Comparison of ENCODE assay signal across 1 cellular context in genomic region chr22:22124374-22124773, GRCh38.
A peak's percentile ranks its signal among the peaks of the same experiment; 100 is the strongest.
TF ChIP-seq lines count a peak whose summit lies in the region.

No MANE protein-coding gene starts in this region.

TF ChIP-seq in K562, 482 proteins besides CTCF, POLR2A, EP300 and RAD21 (continued from another document):
- TF ChIP-seq, protein P1, sequence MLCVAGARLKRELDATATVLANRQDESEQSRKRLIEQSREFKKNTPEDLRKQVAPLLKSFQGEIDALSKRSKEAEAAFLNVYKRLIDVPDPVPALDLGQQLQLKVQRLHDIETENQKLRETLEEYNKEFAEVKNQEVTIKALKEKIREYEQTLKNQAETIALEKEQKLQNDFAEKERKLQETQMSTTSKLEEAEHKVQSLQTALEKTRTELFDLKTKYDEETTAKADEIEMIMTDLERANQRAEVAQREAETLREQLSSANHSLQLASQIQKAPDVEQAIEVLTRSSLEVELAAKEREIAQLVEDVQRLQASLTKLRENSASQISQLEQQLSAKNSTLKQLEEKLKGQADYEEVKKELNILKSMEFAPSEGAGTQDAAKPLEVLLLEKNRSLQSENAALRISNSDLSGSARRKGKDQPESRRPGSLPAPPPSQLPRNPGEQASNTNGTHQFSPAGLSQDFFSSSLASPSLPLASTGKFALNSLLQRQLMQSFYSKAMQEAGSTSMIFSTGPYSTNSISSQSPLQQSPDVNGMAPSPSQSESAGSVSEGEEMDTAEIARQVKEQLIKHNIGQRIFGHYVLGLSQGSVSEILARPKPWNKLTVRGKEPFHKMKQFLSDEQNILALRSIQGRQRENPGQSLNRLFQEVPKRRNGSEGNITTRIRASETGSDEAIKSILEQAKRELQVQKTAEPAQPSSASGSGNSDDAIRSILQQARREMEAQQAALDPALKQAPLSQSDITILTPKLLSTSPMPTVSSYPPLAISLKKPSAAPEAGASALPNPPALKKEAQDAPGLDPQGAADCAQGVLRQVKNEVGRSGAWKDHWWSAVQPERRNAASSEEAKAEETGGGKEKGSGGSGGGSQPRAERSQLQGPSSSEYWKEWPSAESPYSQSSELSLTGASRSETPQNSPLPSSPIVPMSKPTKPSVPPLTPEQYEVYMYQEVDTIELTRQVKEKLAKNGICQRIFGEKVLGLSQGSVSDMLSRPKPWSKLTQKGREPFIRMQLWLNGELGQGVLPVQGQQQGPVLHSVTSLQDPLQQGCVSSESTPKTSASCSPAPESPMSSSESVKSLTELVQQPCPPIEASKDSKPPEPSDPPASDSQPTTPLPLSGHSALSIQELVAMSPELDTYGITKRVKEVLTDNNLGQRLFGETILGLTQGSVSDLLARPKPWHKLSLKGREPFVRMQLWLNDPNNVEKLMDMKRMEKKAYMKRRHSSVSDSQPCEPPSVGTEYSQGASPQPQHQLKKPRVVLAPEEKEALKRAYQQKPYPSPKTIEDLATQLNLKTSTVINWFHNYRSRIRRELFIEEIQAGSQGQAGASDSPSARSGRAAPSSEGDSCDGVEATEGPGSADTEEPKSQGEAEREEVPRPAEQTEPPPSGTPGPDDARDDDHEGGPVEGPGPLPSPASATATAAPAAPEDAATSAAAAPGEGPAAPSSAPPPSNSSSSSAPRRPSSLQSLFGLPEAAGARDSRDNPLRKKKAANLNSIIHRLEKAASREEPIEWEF (CRISPR knock-in tag; IDR thresholded peaks at IDR 0.05), result no peak
- TF ChIP-seq USF2 (CRISPR knock-in tag; IDR thresholded peaks at IDR 0.05) (0 out of 2 replicates have a peak, but pooled peaks have one; percentile 7), PHF20 (IDR thresholded peaks at IDR 0.05; ENCODE audit: partially characterized antibody) (no peak), PRMT5 (CRISPR knock-in tag; IDR thresholded peaks at IDR 0.05) (peak; percentile 27; the same call in 1 of the 2 replicates), ZNF398 (CRISPR knock-in tag; IDR thresholded peaks at IDR 0.05) (no peak), SMAD4 (CRISPR knock-in tag; conservative IDR thresholded peaks at IDR 0.05) (no peak), STAT5A (IDR thresholded peaks at IDR 0.05; ENCODE audit: borderline replicate concordance, low read length) (no peak), MLLT1 (IDR thresholded peaks at IDR 0.05) (no peak), RREB1 (CRISPR knock-in tag; IDR thresholded peaks at IDR 0.05) (0 out of 2 replicates have a peak, but pooled peaks have one; percentile 44), CSDE1 (IDR thresholded peaks at IDR 0.05) (no peak), ZNF696 (CRISPR knock-in tag; conservative IDR thresholded peaks at IDR 0.05) (no peak), ZBTB1 (CRISPR knock-in tag; IDR thresholded peaks at IDR 0.05; ENCODE audit: borderline replicate concordance, low read depth) (no peak), ARID1B (IDR thresholded peaks at IDR 0.05) (no peak), ELF4 (CRISPR knock-in tag; IDR thresholded peaks at IDR 0.05) (0 out of 2 replicates have a peak, but pooled peaks have one; percentile 54)
